In genomic region chr6:4133941-4134838, GRCh38 we compare ENCODE assay signal across 8 cellular contexts. TPM values are rescaled to one million over a fixed set of nuclear protein-coding genes. Genes with fewer than 3 reads are reported as not detected.
DNase-seq lines count a peak whose midpoint lies in the region; ATAC-seq and TF ChIP-seq lines count a peak whose summit lies in the region.

No MANE protein-coding gene starts in this region.

- H3K27me3 Mint-ChIP-seq in activated naive CD4-positive, alpha-beta T cell treated with anti-CD3 and anti-CD28 coated beads for 36 hours (ENCODE audit: low read depth): no peaks in the 10 kb centered on the region

- H3K4me2 ChIP-seq in DND-41 (ENCODE audit: insufficient read depth, low read length) (peak overlapping the region; percentile 73), MM.1S (ENCODE audit: low read depth, low read length) (peak overlapping the region; percentile 83), hepatocyte (peak overlapping the region; percentile 88)

- peak overlapping the region; percentile 79 for H3K9ac ChIP-seq in DND-41 (ENCODE audit: low read depth, low read length)
- H3K9ac ChIP-seq in MM.1S (ENCODE audit: low read length): peak overlapping the region; percentile 69

- intact Hi-C loops in activated naive CD4-positive, alpha-beta T cell treated with anti-CD3 and anti-CD28 coated beads for 36 hours (cut with micrococcal nuclease): loop anchor here (2.0 to 10.0 kb wide), 3 partner anchors 643 to 1369 kb away; partner anchors contain the start of genes CDYL and WRNIP1
- intact Hi-C loops in gastrocnemius medialis (cut with DNase I; ENCODE audit: low total_unique reads): loop anchor here (2.0 to 10.0 kb wide), 4 partner anchors 25 to 1131 kb away; partner anchors contain the start of genes FARS2 and LYRM4

- H3K27ac Mint-ChIP-seq in activated naive CD4-positive, alpha-beta T cell treated with anti-CD3 and anti-CD28 coated beads for 36 hours: no peak overlapping the region

- peak overlapping the region; percentile 86 for H3K27ac ChIP-seq in DND-41 (ENCODE audit: low read length)
- H3K27ac ChIP-seq in MM.1S (ENCODE audit: low read length): peak overlapping the region; percentile 79; the same call in 1 of the 2 replicates
- H3K27ac ChIP-seq in hepatocyte: peak overlapping the region; percentile 93
- H3K27ac ChIP-seq in gastrocnemius medialis: peak overlapping the region; percentile 90 to 98 (median 95)

- peaks cover 24% of the 10 kb centered on the region for H3F3A ChIP-seq in MM.1S (ENCODE audit: insufficient read depth, low read length)

- H3K27me3 ChIP-seq in DND-41 (ENCODE audit: insufficient read depth, low read length, poor library complexity) (no peaks in the 10 kb centered on the region), MM.1S (replicated peaks; ENCODE audit: insufficient read depth, low read length) (no peaks in the 10 kb centered on the region), hepatocyte (no peaks in the 10 kb centered on the region), gastrocnemius medialis (no peaks in the 10 kb centered on the region)

- no peak for TF ChIP-seq POLR2A in gastrocnemius medialis (IDR thresholded peaks at IDR 0.05)

- CTCF ChIA-PET in activated naive CD4-positive, alpha-beta T cell treated with anti-CD3 and anti-CD28 coated beads for 36 hours (lab: Charles Lee): interaction anchor here (1.1 kb wide), 1 partner anchor 21 kb away, joined by 4 read pairs; no protein-coding TSS in a partner anchor

- H3K36me3 ChIP-seq in DND-41 (ENCODE audit: insufficient read depth, low read length) (peaks cover 36% of the 10 kb centered on the region), MM.1S (replicated peaks; ENCODE audit: insufficient read depth, low read length) (0 out of 2 replicates have a peak, but pooled peaks cover 3% of the 10 kb centered on the region), hepatocyte (replicated peaks; ENCODE audit: insufficient read depth, low read depth) (no peaks in the 10 kb centered on the region), gastrocnemius medialis (peaks cover 0 to 25% of the 10 kb centered on the region in 2 donors)

- peaks cover 9% of the 10 kb centered on the region for H3K9me3 Mint-ChIP-seq in activated naive CD4-positive, alpha-beta T cell treated with anti-CD3 and anti-CD28 coated beads for 36 hours

- no peak for TF ChIP-seq CTCF in DND-41 (IDR thresholded peaks at IDR 0.05; ENCODE audit: borderline replicate concordance, extremely low read depth, low read length, poor library complexity, severe bottlenecking)
- no peak for TF ChIP-seq CTCF in MM.1S (IDR thresholded peaks at IDR 0.05; ENCODE audit: low read length)
- no peak for TF ChIP-seq CTCF in hepatocyte (IDR thresholded peaks at IDR 0.05; ENCODE audit: poor library complexity)
- no peak for TF ChIP-seq CTCF in gastrocnemius medialis (IDR thresholded peaks at IDR 0.05 in 4 of 5, conservative IDR thresholded peaks at IDR 0.05 in 1 of 5)

- H3K9me3 ChIP-seq in DND-41 (ENCODE audit: insufficient read depth, low read length, severe bottlenecking): peaks cover 7% of the 10 kb centered on the region
- no peaks in the 10 kb centered on the region for H3K9me3 ChIP-seq in MM.1S (replicated peaks; ENCODE audit: insufficient read depth, low read length)
- H3K9me3 ChIP-seq in hepatocyte (ENCODE audit: low read depth): no peaks in the 10 kb centered on the region
- no peaks in the 10 kb centered on the region for H3K9me3 ChIP-seq in gastrocnemius medialis

- peak overlapping the region; percentile 46 to 63; a peak in 3 of 4 replicates for H3K4me3 ChIP-seq in DND-41 (ENCODE audit: low read depth in 1 of 2, low read length in 2 of 2)
- H3K4me3 ChIP-seq in MM.1S (ENCODE audit: low read length): peak overlapping the region; percentile 82
- H3K4me3 ChIP-seq in hepatocyte: peak overlapping the region; percentile 78
- peak overlapping the region; percentile 85 to 99 (median 88) for H3K4me3 ChIP-seq in gastrocnemius medialis

- peak overlapping the region; percentile 85 for H3K4me3 Mint-ChIP-seq in activated naive CD4-positive, alpha-beta T cell treated with anti-CD3 and anti-CD28 coated beads for 36 hours

- H3K4me1 Mint-ChIP-seq in activated naive CD4-positive, alpha-beta T cell treated with anti-CD3 and anti-CD28 coated beads for 36 hours (ENCODE audit: low read depth): peaks cover 34% of the 10 kb centered on the region

- peaks cover 25% of the 10 kb centered on the region for H3K36me3 Mint-ChIP-seq in activated naive CD4-positive, alpha-beta T cell treated with anti-CD3 and anti-CD28 coated beads for 36 hours (ENCODE audit: low read depth)

- peak overlapping the region; percentile 98 for H2AFZ ChIP-seq in DND-41 (ENCODE audit: low read depth, low read length)
- H2AFZ ChIP-seq in MM.1S (ENCODE audit: low read length): peak overlapping the region; percentile 88
- peak overlapping the region; percentile 98 for H2AFZ ChIP-seq in hepatocyte

- in situ Hi-C loops in gastrocnemius medialis (cut with MboI; ENCODE audit: low sequenced_read_pairs in 4 of 4): loop anchor here in 1 of 4 donors (25.0 kb wide), 1 partner anchor 397 kb away; no protein-coding TSS in a partner anchor

- H3K9me2 ChIP-seq in MM.1S (replicated peaks; ENCODE audit: insufficient read depth, low read length): no peaks in the 10 kb centered on the region
- no peaks in the 10 kb centered on the region for H3K9me2 ChIP-seq in hepatocyte (replicated peaks; ENCODE audit: insufficient read depth)

- 0 out of 3 replicates have a peak, but pooled peaks have one; percentile 15 for ATAC-seq in DND-41 (ENCODE audit: insufficient read depth, low read depth)
- ATAC-seq in gastrocnemius medialis: no peak
- ATAC-seq in esophagus mucosa: no peak

- 10% methylated on average over 13 of the region's 13 CpGs for WGBS in hepatocyte (ENCODE audit: low lambda C conversion rate, missing lambda C conversion rate)

- peaks cover 28% of the 10 kb centered on the region for H3K79me2 ChIP-seq in DND-41 (ENCODE audit: insufficient read depth, low read length)
- H3K79me2 ChIP-seq in MM.1S (ENCODE audit: low read length): peaks cover 25% of the 10 kb centered on the region
- peaks cover 41% of the 10 kb centered on the region for H3K79me2 ChIP-seq in hepatocyte

- peak; percentile 71 for DNase-seq in DND-41
- peak; percentile 48 for DNase-seq in MM.1S
- peak; percentile 48 for DNase-seq in activated naive CD4-positive, alpha-beta T cell treated with anti-CD3 and anti-CD28 coated beads for 36 hours
- DNase-seq in hepatocyte (ENCODE audit: low spot score): no peak
- DNase-seq in gastrocnemius medialis: peak in 1 of 2 donors; percentile 25
- DNase-seq in NCI-H1694 treated with DMSO at 0.1 percent for 48 hours (lab: John Stamatoyannopoulos, UW): no peak
- DNase-seq in GM19240 (ENCODE audit: insufficient read length, low spot score): no peak

- H4K20me1 ChIP-seq in DND-41 (ENCODE audit: insufficient read depth, low read length) (peaks cover 6% of the 10 kb centered on the region; the same call in 1 of the 2 replicates), MM.1S (ENCODE audit: insufficient read depth, low read length) (no peaks in the 10 kb centered on the region), hepatocyte (ENCODE audit: insufficient read depth, poor library complexity, severe bottlenecking) (no peaks in the 10 kb centered on the region)

- H3K4me1 ChIP-seq in DND-41 (ENCODE audit: insufficient read depth, low read length) (peaks cover 23% of the 10 kb centered on the region), MM.1S (ENCODE audit: low read length) (peaks cover 29% of the 10 kb centered on the region), hepatocyte (ENCODE audit: insufficient read depth) (peaks cover 13% of the 10 kb centered on the region), gastrocnemius medialis (peaks cover 19 to 32% of the 10 kb centered on the region in 2 donors)

RNA-seq across cellular contexts. Expression of gene ECI2, which starts 1.2 kb away (rescaled TPM):
- 10 to 100 TPM; 30.7 to 32.7 TPM for total RNA-seq in activated naive CD4-positive, alpha-beta T cell treated with anti-CD3 and anti-CD28 coated beads for 36 hours
- total RNA-seq in hepatocyte (102 and 103 TPM in 2 replicates), gastrocnemius medialis (100 to 1,000 TPM in 1 of 4 donors, 10 to 100 TPM in 3; 68.1 to 122 (median 94.3) TPM), esophagus mucosa (19.8 TPM)
- 114 TPM in 2 replicates for polyA plus RNA-seq in hepatocyte

RNA-seq across cellular contexts. Expression of gene FAM217A, which starts 55.3 kb away (rescaled TPM):
- not detected for total RNA-seq in activated naive CD4-positive, alpha-beta T cell treated with anti-CD3 and anti-CD28 coated beads for 36 hours
- total RNA-seq in hepatocyte: not detected in 2 replicates
- polyA plus RNA-seq in hepatocyte: not detected in 2 replicates
- total RNA-seq in gastrocnemius medialis: not detected
- total RNA-seq in esophagus mucosa: not detected

Comparison
In these comparisons a context has a peak if more than half of its experiments do, and no peak if none do; other contexts are left out.
1. DNase-seq: peak in DND-41 (single experiment), MM.1S (single experiment) and activated naive CD4-positive, alpha-beta T cell treated with anti-CD3 and anti-CD28 coated beads for 36 hours (single experiment); none in hepatocyte (single experiment), NCI-H1694 treated with DMSO at 0.1 percent for 48 hours (single experiment) and GM19240 (single experiment).
2. Peak in every context shown above with its lines, with median percentiles within 50 percentile points of each other: H2AFZ ChIP-seq, H3K27ac ChIP-seq, H3K4me2 ChIP-seq and H3K4me3 ChIP-seq.